Comparison of ENCODE assay signal across 8 cellular contexts in genomic region chr16:64089697-64090096, GRCh38.
DNase-seq lines count a peak whose midpoint lies in the region; ATAC-seq and TF ChIP-seq lines count a peak whose summit lies in the region.
"Had no signal": no experiment of that assay in that cellular context is flagged by ENCODE, and none has a peak within 500 bp of the region (broad histone marks: within the 10 kb centered on the region; RNA-seq: fewer than 3 reads in every experiment).

No MANE protein-coding gene starts in this region.

- H4K20me1 ChIP-seq in GM23248 (ENCODE audit: insufficient read depth) (no peaks in the 10 kb centered on the region), OCI-LY3 (ENCODE audit: insufficient read depth, low read length) (no peaks in the 10 kb centered on the region)

- H3K4me2 ChIP-seq in GM23248 (ENCODE audit: unreplicated experiment), result no peak overlapping the region
- H3K4me2 ChIP-seq in OCI-LY3 (ENCODE audit: low read length), result no peak overlapping the region

- H3F3A ChIP-seq in GM23248 (ENCODE audit: insufficient read depth), result peaks cover 20% of the 10 kb centered on the region; the same call in 1 of the 2 replicates

- no peak overlapping the region for H3K27ac ChIP-seq in GM23248
- no peak overlapping the region for H3K27ac ChIP-seq in OCI-LY3 (ENCODE audit: low read length)
- H3K27ac ChIP-seq in psoas muscle, result no peak overlapping the region

- H3K36me3 ChIP-seq in GM23248 (ENCODE audit: low read depth) (no peaks in the 10 kb centered on the region), OCI-LY3 (replicated peaks; ENCODE audit: low read depth, low read length) (no peaks in the 10 kb centered on the region), psoas muscle (ENCODE audit: insufficient read depth in 1 of 2, low read depth in 1 of 2) (no peaks in the 10 kb centered on the region)

- no peaks in the 10 kb centered on the region for H3K79me2 ChIP-seq in GM23248 (ENCODE audit: insufficient read depth)
- H3K79me2 ChIP-seq in OCI-LY3 (ENCODE audit: low read length), result no peaks in the 10 kb centered on the region

- DNase-seq in GM23248, result peak; percentile 38
- peak; percentile 64 for DNase-seq in fibroblast of peridontal ligament (ENCODE audit: extremely low read depth)
- no peak for DNase-seq in psoas muscle
- DNase-seq in NOMO-1 treated with DMSO at 0.1 percent for 48 hours (lab: John Stamatoyannopoulos, UW; ENCODE audit: unreplicated experiment), result no peak
- DNase-seq: activated CD8-positive, alpha-beta T cell treated with anti-CD3 and anti-CD28 coated beads, Interleukin-2, amount 10 ng/mL, durations not matched to agents 7 days and 5 days had no signal

- H3K4me3 ChIP-seq in GM23248 (no peak overlapping the region), OCI-LY3 (ENCODE audit: low read length) (no peak overlapping the region), psoas muscle (no peak overlapping the region)

- in situ Hi-C loops in GM23248 (cut with MboI), result no loop called here

- H3K9me3 ChIP-seq in GM23248 (ENCODE audit: low read depth) (no peaks in the 10 kb centered on the region), OCI-LY3 (ENCODE audit: insufficient read depth, low read length) (no peaks in the 10 kb centered on the region), psoas muscle (no peaks in the 10 kb centered on the region)

- ATAC-seq in psoas muscle (peak in 2 of 4 donors; percentile 19 to 35), HG03571 (IDR thresholded peaks at IDR 0.05; ENCODE audit: unreplicated experiment) (no peak), HG02571 (IDR thresholded peaks at IDR 0.05; ENCODE audit: unreplicated experiment) (no peak)
- ATAC-seq: activated CD8-positive, alpha-beta T cell treated with anti-CD3 and anti-CD28 coated beads, Interleukin-2, amount 10 ng/mL, durations not matched to agents 7 days and 5 days had no signal

- TF ChIP-seq CTCF in OCI-LY3 (IDR thresholded peaks at IDR 0.05; ENCODE audit: low read depth, low read length), result peak; percentile 59
- TF ChIP-seq CTCF in psoas muscle (IDR thresholded peaks at IDR 0.05), result peak; percentile 40

- no peak overlapping the region for H3K9ac ChIP-seq in GM23248
- no peak overlapping the region for H3K9ac ChIP-seq in OCI-LY3 (ENCODE audit: low read length)

- intact Hi-C loops in psoas muscle (cut with DNase I), result loop anchor here in 1 of 2 donors (10.0 kb wide), 1 partner anchor 385 kb away; no protein-coding TSS in a partner anchor

- H3K4me1 ChIP-seq in GM23248 (ENCODE audit: insufficient read depth), result peaks cover 29% of the 10 kb centered on the region
- no peaks in the 10 kb centered on the region for H3K4me1 ChIP-seq in OCI-LY3 (ENCODE audit: low read length)
- H3K4me1 ChIP-seq in psoas muscle, result no peaks in the 10 kb centered on the region

- H2AFZ ChIP-seq in GM23248 (no peak overlapping the region), OCI-LY3 (ENCODE audit: low read depth, low read length) (no peak overlapping the region)

- H3K27me3 ChIP-seq in GM23248 (replicated peaks; ENCODE audit: insufficient read depth) (no peaks in the 10 kb centered on the region), OCI-LY3 (ENCODE audit: low read depth, low read length) (no peaks in the 10 kb centered on the region), psoas muscle (ENCODE audit: insufficient read depth in 3 of 3, low read length in 2 of 3) (no peaks in the 10 kb centered on the region)

- H3K9me2 ChIP-seq in GM23248 (ENCODE audit: insufficient read depth), result no peaks in the 10 kb centered on the region

Comparison
In these comparisons a context has a peak if more than half of its experiments do, and no peak if none do; other contexts are left out.
1. DNase-seq: peak in GM23248 (single experiment) and fibroblast of peridontal ligament (single experiment); none in psoas muscle (0 of 2) and NOMO-1 treated with DMSO at 0.1 percent for 48 hours (single experiment).